In the genomic region with DNA sequence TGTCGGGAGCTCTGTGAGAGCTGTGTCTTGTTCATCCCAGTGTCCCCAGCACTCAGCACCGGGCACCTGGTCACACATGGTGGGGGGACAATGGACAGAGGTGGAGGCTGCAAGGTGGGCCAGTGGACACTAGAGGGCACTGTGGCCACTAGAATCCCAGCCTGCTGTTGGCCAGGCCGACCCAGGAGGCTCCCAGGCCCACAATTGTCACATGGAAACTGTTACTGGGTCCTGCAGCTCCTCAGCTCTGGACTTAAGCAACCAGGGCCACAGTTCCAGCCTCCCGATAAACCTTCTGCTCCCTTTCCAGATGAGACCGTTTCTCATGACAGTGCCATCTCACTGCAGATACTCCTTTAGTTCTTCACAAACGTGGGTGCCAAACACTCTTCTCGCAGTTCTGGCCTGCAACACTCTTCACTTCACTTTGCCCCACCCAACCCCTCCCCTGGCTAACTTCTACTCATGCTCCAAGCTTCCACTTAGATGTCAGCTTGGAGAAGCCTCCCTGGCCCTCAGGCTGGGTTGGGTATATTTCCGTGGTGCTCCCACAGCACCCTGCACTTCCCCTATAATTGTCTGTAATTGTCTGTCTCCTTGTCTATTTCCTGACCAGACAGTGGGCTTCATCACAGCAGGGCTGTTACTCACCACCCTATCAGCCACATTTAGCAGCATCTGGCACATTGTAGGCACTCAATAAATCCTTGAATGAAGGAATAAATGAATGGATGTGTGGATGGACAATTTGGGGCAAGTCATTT, we compare ENCODE assay signal across 8 cellular contexts. TPM values are rescaled to one million over a fixed set of nuclear protein-coding genes. Genes with fewer than 3 reads are reported as not detected.
DNase-seq lines count a peak whose midpoint lies in the region; ATAC-seq lines count a peak whose summit lies in the region.

No MANE protein-coding gene starts in this region.

- H3K4me3 Mint-ChIP-seq in activated T-helper 2 cell treated with anti-CD3 and anti-CD28 coated beads, Interferon-gamma antibody, Interleukin-2, Interleukin-4, amounts not matched to agents 10 μg/mL and 5 μg/mL and 100 μg/mL, durations not matched to agents 14 hours and 24 hours and 36 hours (ENCODE audit: low read depth): no peak overlapping the region

- no peak overlapping the region for H3K27ac Mint-ChIP-seq in activated T-helper 2 cell treated with anti-CD3 and anti-CD28 coated beads, Interferon-gamma antibody, Interleukin-2, Interleukin-4, amounts not matched to agents 10 μg/mL and 5 μg/mL and 100 μg/mL, durations not matched to agents 14 hours and 24 hours and 36 hours

- no peaks in the 10 kb centered on the region for H3K27me3 Mint-ChIP-seq in activated T-helper 2 cell treated with anti-CD3 and anti-CD28 coated beads, Interferon-gamma antibody, Interleukin-2, Interleukin-4, amounts not matched to agents 10 μg/mL and 5 μg/mL and 100 μg/mL, durations not matched to agents 14 hours and 24 hours and 36 hours (ENCODE audit: low read depth)

- peak; percentile 77 for ATAC-seq in GM19395 (IDR thresholded peaks at IDR 0.05; ENCODE audit: unreplicated experiment)
- peak; percentile 48 for ATAC-seq in stimulated activated naive CD8-positive, alpha-beta T cell treated with anti-CD3 and anti-CD28 coated beads, Interleukin-15, Interleukin-2, amounts not matched to agents 100 U/mL and 50 U/mL, for 24 hours

- no peaks in the 10 kb centered on the region for H3K36me3 Mint-ChIP-seq in activated T-helper 2 cell treated with anti-CD3 and anti-CD28 coated beads, Interferon-gamma antibody, Interleukin-2, Interleukin-4, amounts not matched to agents 10 μg/mL and 5 μg/mL and 100 μg/mL, durations not matched to agents 14 hours and 24 hours and 36 hours (ENCODE audit: low read depth)

- H3K9me3 Mint-ChIP-seq in activated T-helper 2 cell treated with anti-CD3 and anti-CD28 coated beads, Interferon-gamma antibody, Interleukin-2, Interleukin-4, amounts not matched to agents 10 μg/mL and 5 μg/mL and 100 μg/mL, durations not matched to agents 14 hours and 24 hours and 36 hours: no peaks in the 10 kb centered on the region

- DNase-seq in C1 segment of cervical spinal cord (lab: John Stamatoyannopoulos, UW) (peak in 12 of 14 donors; percentile 1 to 65 (median 26)), NCI-H1694 treated with DMSO at 0.1 percent for 48 hours (lab: John Stamatoyannopoulos, UW) (peak; percentile 16), mesenteric fat pad (ENCODE audit: low spot score) (peak; percentile 89)
- DNase-seq in activated CD4-positive, alpha-beta T cell treated with anti-CD3 and anti-CD28 coated beads, Interleukin-2, amount 50 U/mL, for 4 hours: peak; percentile 21 to 23
- peak; percentile 19 for DNase-seq in effector CD4-positive, alpha-beta T cell
- DNase-seq in stimulated activated naive CD8-positive, alpha-beta T cell treated with anti-CD3 and anti-CD28 coated beads, Interleukin-15, Interleukin-2, amounts not matched to agents 100 U/mL and 50 U/mL, for 24 hours: peak; percentile 56
- DNase-seq in activated T-helper 2 cell treated with anti-CD3 and anti-CD28 coated beads, Interferon-gamma antibody, Interleukin-2, Interleukin-4, amounts not matched to agents 10 μg/mL and 5 μg/mL and 100 μg/mL, durations not matched to agents 14 hours and 24 hours and 36 hours (ENCODE audit: low spot score): no peak

- H3K4me1 Mint-ChIP-seq in activated T-helper 2 cell treated with anti-CD3 and anti-CD28 coated beads, Interferon-gamma antibody, Interleukin-2, Interleukin-4, amounts not matched to agents 10 μg/mL and 5 μg/mL and 100 μg/mL, durations not matched to agents 14 hours and 24 hours and 36 hours (ENCODE audit: low read depth): peaks cover 16% of the 10 kb centered on the region

- intact Hi-C loops in activated T-helper 2 cell treated with anti-CD3 and anti-CD28 coated beads, Interferon-gamma antibody, Interleukin-2, Interleukin-4, amounts not matched to agents 10 μg/mL and 5 μg/mL and 100 μg/mL, durations not matched to agents 14 hours and 24 hours and 36 hours (cut with micrococcal nuclease): no loop called here

RNA-seq across cellular contexts. Expression of a gene that starts 3.5 kb away (rescaled TPM):
- 15.4 TPM for total RNA-seq in mesenteric fat pad
- 0.14 and 0.21 TPM in 2 replicates for total RNA-seq in activated T-helper 2 cell treated with anti-CD3 and anti-CD28 coated beads, Interferon-gamma antibody, Interleukin-2, Interleukin-4, amounts not matched to agents 10 μg/mL and 5 μg/mL and 100 μg/mL, durations not matched to agents 14 hours and 24 hours and 36 hours

RNA-seq across cellular contexts. Expression of a gene that starts 59.9 kb away (rescaled TPM):
- 77.6 TPM for total RNA-seq in mesenteric fat pad
- 98.3 and 111 TPM in 2 replicates for total RNA-seq in activated T-helper 2 cell treated with anti-CD3 and anti-CD28 coated beads, Interferon-gamma antibody, Interleukin-2, Interleukin-4, amounts not matched to agents 10 μg/mL and 5 μg/mL and 100 μg/mL, durations not matched to agents 14 hours and 24 hours and 36 hours

Comparison
In these comparisons a context has a peak if more than half of its experiments do, and no peak if none do; other contexts are left out.
1. RNA of a gene that starts 3.5 kb away (total RNA-seq): 15.4 TPM in mesenteric fat pad (single experiment); 0.14 to 0.21 TPM in activated T-helper 2 cell treated with anti-CD3 and anti-CD28 coated beads, Interferon-gamma antibody, Interleukin-2, Interleukin-4, amounts not matched to agents 10 μg/mL and 5 μg/mL and 100 μg/mL, durations not matched to agents 14 hours and 24 hours and 36 hours; every median in the first group is over 10 times any median in the second.